ENCODE assay signal across 24 cellular contexts in the genomic region with DNA sequence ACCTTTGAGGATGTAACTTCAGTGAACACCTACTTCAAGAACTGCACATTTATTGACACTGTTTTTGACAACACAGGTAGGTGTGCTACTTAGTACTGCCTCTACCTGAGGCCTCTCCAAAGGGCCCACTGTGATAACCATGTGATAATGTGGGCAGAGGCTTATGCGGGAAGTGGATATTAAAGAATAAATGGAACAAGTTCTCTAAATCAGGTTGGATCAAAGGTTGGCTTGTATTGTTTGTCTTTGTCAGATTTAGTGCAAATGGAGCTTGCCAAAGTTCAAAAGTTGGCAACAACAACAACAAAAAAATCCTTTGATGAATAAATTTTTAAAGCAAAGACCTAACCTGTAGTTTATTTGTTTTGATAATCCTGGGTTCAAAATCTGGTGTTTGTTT.
DNase-seq lines count a peak whose midpoint lies in the region; ATAC-seq, FAIRE-seq and TF ChIP-seq lines count a peak whose summit lies in the region.
"Had no signal": no experiment of that assay in that cellular context is flagged by ENCODE, and none has a peak within 500 bp of the region (broad histone marks: within the 10 kb centered on the region; RNA-seq: fewer than 3 reads in every experiment).

No MANE protein-coding gene starts in this region.

- H3K9me3 ChIP-seq in KOPT-K1 (ENCODE audit: insufficient read depth, low read length, poor library complexity, severe bottlenecking) (no peaks in the 10 kb centered on the region), small intestine (ENCODE audit: control insufficient read depth, low read depth) (no peaks in the 10 kb centered on the region)
- H3K9me3 ChIP-seq: Caco-2, SJCRH30 had no signal

- no peak for ATAC-seq in activated CD8-positive, alpha-beta memory T cell treated with anti-CD3 and anti-CD28 coated beads, Interleukin-2, amount 10 ng/mL, durations not matched to agents 7 days and 5 days
- ATAC-seq in effector memory CD8-positive, alpha-beta T cell (replicated peaks), result no peak

- no peak for TF ChIP-seq POLR2A in GM12891 (IDR thresholded peaks at IDR 0.05; ENCODE audit: low read depth, low read length)

- no peaks in the 10 kb centered on the region for H3K9me3 Mint-ChIP-seq in activated CD8-positive, alpha-beta memory T cell treated with anti-CD3 and anti-CD28 coated beads, Interleukin-2, amount 10 ng/mL, durations not matched to agents 7 days and 5 days (ENCODE audit: low read depth)
- no peaks in the 10 kb centered on the region for H3K9me3 Mint-ChIP-seq in effector memory CD8-positive, alpha-beta T cell
- H3K9me3 Mint-ChIP-seq: H9, HFFc6 had no signal

- no peak for DNase-seq in activated CD8-positive, alpha-beta memory T cell treated with anti-CD3 and anti-CD28 coated beads, Interleukin-2, amount 10 ng/mL, durations not matched to agents 7 days and 5 days
- no peak for DNase-seq in activated CD8-positive, alpha-beta memory T cell treated with anti-CD3 and anti-CD28 coated beads, Interleukin-2, amount 50 U/mL, for 4 hours
- no peak for DNase-seq in effector memory CD8-positive, alpha-beta T cell
- peak; percentile 49 for DNase-seq in small intestine
- no peak for DNase-seq in GM12891 (ENCODE audit: insufficient read length, low spot score)
- DNase-seq in UCSD-AML1 (lab: John Stamatoyannopoulos, UW; ENCODE audit: unreplicated experiment), result no peak
- DNase-seq: Caco-2, DMS 273 treated with DMSO at 0.1 percent for 48 hours, DMS79 treated with DMSO at 0.1 percent for 48 hours, GM23248, H9, HFFc6, Karpas-422, NCI-H1694, NCI-H2081, NCI-H2171, NCI-H524 treated with DMSO at 0.1 percent for 48 hours, NCI-H82, OCI-M1, SJCRH30 had no signal

- no peak overlapping the region for H3K4me3 ChIP-seq in small intestine (ENCODE audit: low read depth in 1 of 2, low read length in 2 of 2)
- H3K4me3 ChIP-seq: GM23248, SJCRH30 had no signal

- peak overlapping the region; percentile 55 for H3K27ac ChIP-seq in KOPT-K1 (ENCODE audit: low read depth, low read length, poor library complexity, severe bottlenecking)
- no peak overlapping the region for H3K27ac ChIP-seq in small intestine (ENCODE audit: low read depth in 1 of 2, low read length in 1 of 2)
- H3K27ac ChIP-seq: C4-2B, GM23248, SJCRH30 had no signal

- H3K27me3 Mint-ChIP-seq in activated CD8-positive, alpha-beta memory T cell treated with anti-CD3 and anti-CD28 coated beads, Interleukin-2, amount 10 ng/mL, durations not matched to agents 7 days and 5 days, result peaks cover 3% of the 10 kb centered on the region
- H3K27me3 Mint-ChIP-seq in effector memory CD8-positive, alpha-beta T cell, result peaks cover 0 to 13% of the 10 kb centered on the region in 2 donors

- H3K4me1 ChIP-seq in small intestine (ENCODE audit: control insufficient read depth in 2 of 2, insufficient read depth in 1 of 2, low read depth in 1 of 2, low read length in 1 of 2), result peaks cover 0 to 4% of the 10 kb centered on the region in 2 donors
- H3K4me1 ChIP-seq: Caco-2, SJCRH30 had no signal

- WGBS in small intestine, 3 donors, result 19 to 60% (median 23%) methylated on average over 1 of the region's 1 CpG

- peak overlapping the region; percentile 50 for H3K27ac Mint-ChIP-seq in activated CD8-positive, alpha-beta memory T cell treated with anti-CD3 and anti-CD28 coated beads, Interleukin-2, amount 10 ng/mL, durations not matched to agents 7 days and 5 days
- peak overlapping the region; percentile 25 to 85 for H3K27ac Mint-ChIP-seq in effector memory CD8-positive, alpha-beta T cell
- H3K27ac Mint-ChIP-seq: H9, HFFc6 had no signal

- H3K36me3 Mint-ChIP-seq in activated CD8-positive, alpha-beta memory T cell treated with anti-CD3 and anti-CD28 coated beads, Interleukin-2, amount 10 ng/mL, durations not matched to agents 7 days and 5 days, result no peaks in the 10 kb centered on the region
- no peaks in the 10 kb centered on the region for H3K36me3 Mint-ChIP-seq in effector memory CD8-positive, alpha-beta T cell (ENCODE audit: insufficient read depth)

- no peak for FAIRE-seq in small intestine (lab: Jason Lieb, UNC)
- FAIRE-seq in GM12891 (lab: Jason Lieb, UNC), result no peak
- FAIRE-seq: A204.1, RCC 7860 had no signal

- H3K36me3 ChIP-seq in KOPT-K1 (ENCODE audit: insufficient read depth, low read length) (no peaks in the 10 kb centered on the region), small intestine (ENCODE audit: control insufficient read depth in 2 of 2, insufficient read depth in 2 of 2, low read length in 2 of 2) (no peaks in the 10 kb centered on the region)
- H3K36me3 ChIP-seq: SJCRH30 had no signal

- CTCF ChIA-PET in activated CD8-positive, alpha-beta memory T cell treated with anti-CD3 and anti-CD28 coated beads, Interleukin-2, amount 10 ng/mL, durations not matched to agents 7 days and 5 days (lab: Charles Lee), result interaction anchor here (0.8 kb wide), 1 partner anchor 19 kb away, joined by 3 read pairs; no protein-coding TSS in a partner anchor

- peaks cover 0 to 4% of the 10 kb centered on the region in 2 donors for H3K27me3 ChIP-seq in small intestine (ENCODE audit: control insufficient read depth in 2 of 2, insufficient read depth in 2 of 2, low read length in 2 of 2)
- H3K27me3 ChIP-seq: SJCRH30 had no signal

- peaks cover 38% of the 10 kb centered on the region for H3K4me1 Mint-ChIP-seq in activated CD8-positive, alpha-beta memory T cell treated with anti-CD3 and anti-CD28 coated beads, Interleukin-2, amount 10 ng/mL, durations not matched to agents 7 days and 5 days
- H3K4me1 Mint-ChIP-seq in effector memory CD8-positive, alpha-beta T cell (ENCODE audit: low read depth in 2 of 2), result peaks cover 11 to 16% of the 10 kb centered on the region in 2 donors

- H3K4me3 Mint-ChIP-seq in activated CD8-positive, alpha-beta memory T cell treated with anti-CD3 and anti-CD28 coated beads, Interleukin-2, amount 10 ng/mL, durations not matched to agents 7 days and 5 days, result no peak overlapping the region
- no peak overlapping the region for H3K4me3 Mint-ChIP-seq in effector memory CD8-positive, alpha-beta T cell
- H3K4me3 Mint-ChIP-seq: H9, HFFc6 had no signal

TF ChIP-seq in GM12891, 5 proteins besides CTCF, POLR2A, EP300 and RAD21:
- TF ChIP-seq PAX5 (IDR thresholded peaks at IDR 0.05; ENCODE audit: insufficient read depth, low read length, severe bottlenecking) (no peak), POU2F2 (IDR thresholded peaks at IDR 0.05; ENCODE audit: low read depth, low read length) (no peak), TAF1 (IDR thresholded peaks at IDR 0.05; ENCODE audit: low read depth, low read length) (no peak), POLR2AphosphoS5 (IDR thresholded peaks at IDR 0.05; ENCODE audit: low read depth, low read length) (no peak), SPI1 (IDR thresholded peaks at IDR 0.05; ENCODE audit: low read depth, low read length) (no peak)
